Comparison of ENCODE assay signal across 17 cellular contexts in genomic region chr1:54248966-54249365, GRCh38. TPM values are rescaled to one million over a fixed set of nuclear protein-coding genes. Genes with fewer than 3 reads are reported as not detected.
DNase-seq lines count a peak whose midpoint lies in the region; ATAC-seq lines count a peak whose summit lies in the region.
"Had no signal": no experiment of that assay in that cellular context is flagged by ENCODE, and none has a peak within 500 bp of the region (broad histone marks: within the 10 kb centered on the region; RNA-seq: fewer than 3 reads in every experiment).

No MANE protein-coding gene starts in this region.

- in situ Hi-C loops in G401 (cut with HindIII; ENCODE audit: low sequenced_read_pairs) = no loop called here

- intact Hi-C loops in sciatic nerve (cut with DNase I) = no loop called here

- peaks cover 6% of the 10 kb centered on the region for H3K36me3 Mint-ChIP-seq in activated T-helper 17 cell treated with anti-CD3 and anti-CD28 coated beads, Interleukin-2, amount 50 U/mL, for 72 hours (ENCODE audit: low read depth)

- no peak overlapping the region for H3K4me3 ChIP-seq in ACC112 (ENCODE audit: low read depth, low read length)
- H3K4me3 ChIP-seq: ascending aorta, HAP-1, SJCRH30, tibial nerve had no signal

- no peaks in the 10 kb centered on the region for H3K36me3 ChIP-seq in ACC112 (ENCODE audit: insufficient read depth, low read length)
- H3K36me3 ChIP-seq: HAP-1, SJCRH30 had no signal

- peak overlapping the region; percentile 35; the same call in 1 of the 2 replicates for H3K27ac ChIP-seq in ACC112 (ENCODE audit: low read depth, low read length)
- H3K27ac ChIP-seq: ascending aorta, SJCRH30 had no signal

- peak; percentile 54 for DNase-seq in G401 (ENCODE audit: low spot score)
- peak; percentile 78 for DNase-seq in myocyte (ENCODE audit: low read depth)
- no peak for DNase-seq in NCI-H748 treated with DMSO at 0.1 percent for 48 hours (lab: John Stamatoyannopoulos, UW)
- no peak for DNase-seq in NCI-H1436 treated with DMSO at 0.1 percent for 48 hours (lab: John Stamatoyannopoulos, UW)
- no peak for DNase-seq in sciatic nerve (ENCODE audit: low spot score)
- DNase-seq in NCI-H1092 (lab: John Stamatoyannopoulos, UW) = no peak
- DNase-seq: activated CD4-positive, alpha-beta T cell treated with anti-CD3 and anti-CD28 coated beads for 48 hours; KG1; naive thymus-derived CD8-positive, alpha-beta T cell; NCI-H2227 treated with DMSO at 0.1 percent for 48 hours; stimulated activated CD4-positive, alpha-beta T cell treated with anti-CD3 and anti-CD28 coated beads, Interleukin-4, amount 100 ng/mL, for 1 hour had no signal

- H3K9me3 Mint-ChIP-seq in activated T-helper 17 cell treated with anti-CD3 and anti-CD28 coated beads, Interleukin-2, amount 50 U/mL, for 72 hours = no peaks in the 10 kb centered on the region
- H3K9me3 Mint-ChIP-seq: naive thymus-derived CD8-positive, alpha-beta T cell had no signal

- no peaks in the 10 kb centered on the region for H3K27me3 ChIP-seq in ACC112 (ENCODE audit: insufficient read depth, low read length)
- H3K27me3 ChIP-seq: ascending aorta, SJCRH30, tibial nerve had no signal

- H3K4me1 ChIP-seq in ACC112 (ENCODE audit: control insufficient read depth, insufficient read depth, low read length, unreplicated experiment) = peaks cover 37% of the 10 kb centered on the region
- H3K4me1 ChIP-seq: HAP-1 had no signal

- H3K27me3 Mint-ChIP-seq in activated T-helper 17 cell treated with anti-CD3 and anti-CD28 coated beads, Interleukin-2, amount 50 U/mL, for 72 hours = no peaks in the 10 kb centered on the region
- H3K27me3 Mint-ChIP-seq: naive thymus-derived CD8-positive, alpha-beta T cell had no signal

- no peaks in the 10 kb centered on the region for H3K79me2 ChIP-seq in ACC112 (ENCODE audit: control insufficient read depth, insufficient read depth, low read length, unreplicated experiment)

- H3K27ac Mint-ChIP-seq in activated T-helper 17 cell treated with anti-CD3 and anti-CD28 coated beads, Interleukin-2, amount 50 U/mL, for 72 hours = peak overlapping the region; percentile 44

- no peaks in the 10 kb centered on the region for H3K4me1 Mint-ChIP-seq in activated T-helper 17 cell treated with anti-CD3 and anti-CD28 coated beads, Interleukin-2, amount 50 U/mL, for 72 hours

- no peak overlapping the region for H3K4me3 Mint-ChIP-seq in activated T-helper 17 cell treated with anti-CD3 and anti-CD28 coated beads, Interleukin-2, amount 50 U/mL, for 72 hours
- H3K4me3 Mint-ChIP-seq: naive thymus-derived CD8-positive, alpha-beta T cell had no signal

- H2AFZ ChIP-seq in ACC112 (ENCODE audit: low read length, unreplicated experiment) = no peak overlapping the region

- ATAC-seq in activated T-helper 17 cell treated with anti-CD3 and anti-CD28 coated beads, Interleukin-2, amount 50 U/mL, for 72 hours (replicated peaks) = no peak
- ATAC-seq in sciatic nerve = no peak
- ATAC-seq: naive thymus-derived CD8-positive, alpha-beta T cell had no signal

RNA-seq across cellular contexts. Expression of gene MRPL37, which starts 49.0 kb away (rescaled TPM):
- total RNA-seq in G401 (2014; rRNA removed; shearing (Covaris generic)) = 190 and 218 TPM in 2 replicates
- total RNA-seq in activated T-helper 17 cell treated with anti-CD3 and anti-CD28 coated beads, Interleukin-2, amount 50 U/mL, for 72 hours = 100 to 1,000 TPM; 115 to 164 TPM
- total RNA-seq in myocyte (96.3 and 112 TPM in 2 replicates), sciatic nerve (31.1 TPM)
- 111 TPM for polyA plus RNA-seq in myocyte (2012)

RNA-seq across cellular contexts. Expression of gene CYB5RL, which starts 49.1 kb away (rescaled TPM):
- 5.5 and 6.2 TPM in 2 replicates for total RNA-seq in G401 (2014; rRNA removed; shearing (Covaris generic))
- total RNA-seq in activated T-helper 17 cell treated with anti-CD3 and anti-CD28 coated beads, Interleukin-2, amount 50 U/mL, for 72 hours = 10 to 100 TPM; 11.9 to 12.7 TPM
- total RNA-seq in myocyte (7.2 TPM in 2 replicates), sciatic nerve (8.1 TPM)
- 7.5 TPM for polyA plus RNA-seq in myocyte (2012)

Comparison
In these comparisons a context has a peak if more than half of its experiments do, and no peak if none do; other contexts are left out.
1. DNase-seq: peak in G401 (single experiment) and myocyte (single experiment); none in NCI-H748 treated with DMSO at 0.1 percent for 48 hours (single experiment), NCI-H1436 treated with DMSO at 0.1 percent for 48 hours (single experiment), sciatic nerve (single experiment) and NCI-H1092 (single experiment).